Comparison of ENCODE assay signal across 14 cellular contexts in the genomic region with DNA sequence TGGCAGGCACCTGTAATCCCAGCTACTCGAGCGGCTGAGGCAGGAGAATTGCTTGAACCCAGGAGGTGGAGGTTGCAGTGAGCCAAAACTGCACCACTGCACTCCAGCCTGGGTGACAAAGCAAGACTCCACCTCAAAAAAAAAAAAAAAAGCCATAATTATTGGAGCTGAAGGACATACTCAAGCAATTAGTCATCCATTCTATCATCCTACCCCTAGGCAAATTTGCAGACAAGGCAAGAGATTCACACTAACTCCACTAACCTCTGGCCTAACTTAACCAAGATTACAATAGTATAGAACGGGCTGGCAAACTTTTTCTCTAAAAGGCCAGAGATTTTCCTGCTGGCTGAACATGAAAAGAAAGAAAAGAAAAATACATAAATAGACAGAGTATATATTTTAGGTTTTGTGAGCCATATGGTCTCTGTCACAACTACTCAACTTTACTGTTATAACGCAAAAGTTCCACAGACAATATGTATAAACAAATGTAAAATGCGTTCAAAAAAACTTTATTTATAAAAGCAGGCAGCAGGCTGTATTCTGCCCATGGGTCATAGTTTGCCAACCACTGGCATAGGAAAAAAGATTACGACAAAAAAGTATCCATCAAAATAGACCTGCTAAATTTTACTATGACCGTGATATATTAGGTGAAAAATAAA. TPM values are rescaled to one million over a fixed set of nuclear protein-coding genes. Genes with fewer than 3 reads are reported as not detected.
A peak's percentile ranks its signal among the peaks of the same experiment; 100 is the strongest.
DNase-seq lines count a peak whose midpoint lies in the region; ATAC-seq lines count a peak whose summit lies in the region.
"Had no signal": no experiment of that assay in that cellular context is flagged by ENCODE, and none has a peak within 500 bp of the region (broad histone marks: within the 10 kb centered on the region; RNA-seq: fewer than 3 reads in every experiment).

No MANE protein-coding gene starts in this region.

- no peaks in the 10 kb centered on the region for H3K27me3 Mint-ChIP-seq in activated T-cell treated with anti-CD3 and anti-CD28 coated beads, Interleukin-2, amount 50 U/mL, for 72 hours (ENCODE audit: low read depth)
- H3K27me3 Mint-ChIP-seq: naive thymus-derived CD4-positive, alpha-beta T cell had no signal

- peak overlapping the region; percentile 31 for H2BK12ac ChIP-seq in trophoblast cell (ENCODE audit: low read length)

- H3K4me1 Mint-ChIP-seq in activated T-cell treated with anti-CD3 and anti-CD28 coated beads, Interleukin-2, amount 50 U/mL, for 72 hours (ENCODE audit: low read depth): no peaks in the 10 kb centered on the region
- H3K4me1 Mint-ChIP-seq: naive thymus-derived CD4-positive, alpha-beta T cell had no signal

- no peak overlapping the region for H3K18ac ChIP-seq in trophoblast cell (ENCODE audit: low read length)

- no peak overlapping the region for H4K91ac ChIP-seq in trophoblast cell (ENCODE audit: low read depth, low read length)

- no peaks in the 10 kb centered on the region for H3K27me3 ChIP-seq in GM23248 (replicated peaks; ENCODE audit: insufficient read depth)
- no peaks in the 10 kb centered on the region for H3K27me3 ChIP-seq in trophoblast cell (ENCODE audit: insufficient read depth, low read length)

- H3K9me3 ChIP-seq in GM23248 (ENCODE audit: low read depth) (no peaks in the 10 kb centered on the region), trophoblast cell (ENCODE audit: insufficient read depth, low read depth, low read length) (no peaks in the 10 kb centered on the region)

- H3K36me3 ChIP-seq in GM23248 (ENCODE audit: low read depth): no peaks in the 10 kb centered on the region
- peaks cover 0 to 2% of the 10 kb centered on the region in 2 experiments for H3K36me3 ChIP-seq in trophoblast cell (ENCODE audit: control insufficient read depth in 1 of 2, insufficient read depth in 2 of 2, low read length in 2 of 2)

- H3K4ac ChIP-seq in trophoblast cell (ENCODE audit: low read depth, low read length): no peak overlapping the region

- no peak overlapping the region for H2AK5ac ChIP-seq in trophoblast cell (ENCODE audit: low read length)

- H3K4me1 ChIP-seq in GM23248 (ENCODE audit: insufficient read depth) (peaks cover 16% of the 10 kb centered on the region; the same call in 1 of the 2 replicates), trophoblast cell (ENCODE audit: control insufficient read depth in 1 of 2, insufficient read depth in 2 of 2, low read length in 2 of 2) (peaks cover 0 to 4% of the 10 kb centered on the region in 2 experiments)

- no peak overlapping the region for H3K23ac ChIP-seq in trophoblast cell (ENCODE audit: low read length)

- H2BK120ac ChIP-seq in trophoblast cell (ENCODE audit: insufficient read depth, low read length, poor library complexity): no peak overlapping the region

- no peaks in the 10 kb centered on the region for H3K9me2 ChIP-seq in GM23248 (ENCODE audit: insufficient read depth)

- no peak overlapping the region for H4K12ac ChIP-seq in trophoblast cell (ENCODE audit: low read depth, low read length)

- no peaks in the 10 kb centered on the region for H3K79me2 ChIP-seq in GM23248 (ENCODE audit: insufficient read depth)
- no peaks in the 10 kb centered on the region for H3K79me2 ChIP-seq in trophoblast cell (ENCODE audit: control insufficient read depth, insufficient read depth, low read length, poor library complexity)

- in situ Hi-C loops in GM23248 (cut with MboI): loop anchor here (25.0 kb wide), 1 partner anchor 396 kb away; no protein-coding TSS in a partner anchor

- H3K9me3 Mint-ChIP-seq in activated T-cell treated with anti-CD3 and anti-CD28 coated beads, Interleukin-2, amount 50 U/mL, for 72 hours: no peaks in the 10 kb centered on the region
- H3K9me3 Mint-ChIP-seq: naive thymus-derived CD4-positive, alpha-beta T cell had no signal

- ATAC-seq in GM21360 (IDR thresholded peaks at IDR 0.05; ENCODE audit: unreplicated experiment): no peak
- ATAC-seq in activated T-cell treated with anti-CD3 and anti-CD28 coated beads, Interleukin-2, amount 50 U/mL, for 72 hours (replicated peaks in 1 of 2): no peak
- ATAC-seq: naive thymus-derived CD4-positive, alpha-beta T cell had no signal

- H3K4me2 ChIP-seq in GM23248 (ENCODE audit: unreplicated experiment) (peak overlapping the region; percentile 8), trophoblast cell (ENCODE audit: low read length) (no peak overlapping the region)

- no peaks in the 10 kb centered on the region for H3K79me1 ChIP-seq in trophoblast cell (ENCODE audit: low read length)

- WGBS in GM23248 (ENCODE audit: low coverage in 1 of 2, low lambda C conversion rate in 2 of 2, missing lambda C conversion rate in 2 of 2), 2 experiments: 80 to 84% methylated on average over 7 of the region's 7 CpGs
- no CpG with 5 or more reads among the region's 7 CpGs for WGBS in trophoblast cell (ENCODE audit: extremely low coverage, insufficient coverage, insufficient read length)

- no peaks in the 10 kb centered on the region for H3K36me3 Mint-ChIP-seq in activated T-cell treated with anti-CD3 and anti-CD28 coated beads, Interleukin-2, amount 50 U/mL, for 72 hours (ENCODE audit: insufficient read depth in 2 of 2)

- no peaks in the 10 kb centered on the region for H4K20me1 ChIP-seq in GM23248 (ENCODE audit: insufficient read depth)

- H3K4me3 ChIP-seq in GM23248 (no peak overlapping the region), trophoblast cell (ENCODE audit: low read depth, low read length) (no peak overlapping the region)

- no peak overlapping the region for H3K4me3 Mint-ChIP-seq in activated T-cell treated with anti-CD3 and anti-CD28 coated beads, Interleukin-2, amount 50 U/mL, for 72 hours
- H3K4me3 Mint-ChIP-seq: naive thymus-derived CD4-positive, alpha-beta T cell had no signal

- H2AFZ ChIP-seq in GM23248: no peak overlapping the region
- H2AFZ ChIP-seq in trophoblast cell (ENCODE audit: insufficient read depth, low read length, poor library complexity): no peak overlapping the region

- H3K9ac ChIP-seq in GM23248 (no peak overlapping the region), trophoblast cell (ENCODE audit: low read length) (no peak overlapping the region)

- no peak overlapping the region for H3K27ac ChIP-seq in GM23248
- H3K27ac ChIP-seq in epithelial cell of prostate: peak overlapping the region; percentile 19
- H3K27ac ChIP-seq in trophoblast cell (ENCODE audit: low read depth, low read length): no peak overlapping the region

- no peaks in the 10 kb centered on the region for H3F3A ChIP-seq in GM23248 (ENCODE audit: insufficient read depth)

- H3K14ac ChIP-seq in trophoblast cell (ENCODE audit: low read length): no peak overlapping the region

- no peak overlapping the region for H4K8ac ChIP-seq in trophoblast cell (ENCODE audit: low read depth, low read length)

- H2BK5ac ChIP-seq in trophoblast cell (ENCODE audit: low read depth, low read length, poor library complexity): no peak overlapping the region

- DNase-seq in GM23248: peak; percentile 77
- peak; percentile 73 for DNase-seq in RKO (ENCODE audit: low spot score)
- DNase-seq in epithelial cell of prostate (ENCODE audit: low read depth, low spot score): peak; percentile 48
- DNase-seq in trophoblast cell: peak; percentile 31 to 90
- no peak for DNase-seq in activated T-cell treated with anti-CD3 and anti-CD28 coated beads, Interleukin-2, amount 50 U/mL, for 1 hour
- DNase-seq in middle frontal gyrus (ENCODE audit: extremely low spot score, low spot score): no peak
- no peak for DNase-seq in activated T-cell treated with anti-CD3 and anti-CD28 coated beads, Interleukin-2, amount 50 U/mL, for 72 hours
- DNase-seq: caudate nucleus; H7; hypothalamus; MV-4-11; naive thymus-derived CD4-positive, alpha-beta T cell; NCI-H748 treated with DMSO at 0.1 percent for 48 hours had no signal

- no peak overlapping the region for H3K27ac Mint-ChIP-seq in activated T-cell treated with anti-CD3 and anti-CD28 coated beads, Interleukin-2, amount 50 U/mL, for 72 hours
- H3K27ac Mint-ChIP-seq: naive thymus-derived CD4-positive, alpha-beta T cell had no signal

RNA-seq across cellular contexts. Expression of a gene that starts 29.7 kb away (rescaled TPM):
- total RNA-seq in GM23248 (2014; rRNA removed; shearing (Covaris generic)): 4.0 and 5.8 TPM in 2 replicates
- 1.8 and 2.2 TPM in 2 replicates for polyA plus RNA-seq in GM23248 (2016; fragmentation: Nextera tagmentation; extraction: Ambion mirVana)
- 7.0 TPM in 2 replicates for polyA plus RNA-seq in trophoblast cell (2013)
- total RNA-seq in activated T-cell treated with anti-CD3 and anti-CD28 coated beads, Interleukin-2, amount 50 U/mL, for 72 hours: 10 to 100 TPM; 10.8 to 12.7 TPM

Comparison
In these comparisons a context has a peak if more than half of its experiments do, and no peak if none do; other contexts are left out.
1. DNase-seq: peak in GM23248 (single experiment), RKO (single experiment), epithelial cell of prostate (single experiment) and trophoblast cell (2 of 2); none in activated T-cell treated with anti-CD3 and anti-CD28 coated beads, Interleukin-2, amount 50 U/mL, for 1 hour (single experiment), middle frontal gyrus (single experiment) and activated T-cell treated with anti-CD3 and anti-CD28 coated beads, Interleukin-2, amount 50 U/mL, for 72 hours (0 of 2).